ENCODE assay signal across 8 cellular contexts in genomic region chr6:152983637-152984386, GRCh38. TPM values are rescaled to one million over a fixed set of nuclear protein-coding genes. Genes with fewer than 3 reads are reported as not detected.
DNase-seq lines count a peak whose midpoint lies in the region; ATAC-seq and TF ChIP-seq lines count a peak whose summit lies in the region.

No MANE protein-coding gene starts in this region.

- no peaks in the 10 kb centered on the region; the same call in 1 of the 2 replicates for H4K20me1 ChIP-seq in GM23248 (ENCODE audit: insufficient read depth)

- H3K27me3 ChIP-seq in GM23248 (replicated peaks; ENCODE audit: insufficient read depth): no peaks in the 10 kb centered on the region
- H3K27me3 ChIP-seq in heart right ventricle: no peaks in the 10 kb centered on the region
- H3K27me3 ChIP-seq in upper lobe of left lung: no peaks in the 10 kb centered on the region

- WGBS in GM23248 (ENCODE audit: low coverage in 1 of 2, low lambda C conversion rate in 2 of 2, missing lambda C conversion rate in 2 of 2), 2 experiments: 0 to 2% methylated on average over 36 of the region's 36 CpGs
- WGBS in adipose tissue, 3 donors: 0 to 1% (median 1%) methylated on average over 33 to 36 of the region's 36 CpGs
- 0% methylated on average over 36 of the region's 36 CpGs for WGBS in heart right ventricle, 2 donors
- 0% methylated on average over 19 to 36 of the region's 36 CpGs for WGBS in upper lobe of left lung, 2 donors

- H3K9me3 ChIP-seq in GM23248 (ENCODE audit: low read depth) (no peaks in the 10 kb centered on the region), heart right ventricle (no peaks in the 10 kb centered on the region), upper lobe of left lung (no peaks in the 10 kb centered on the region)

- H3K4me1 ChIP-seq in GM23248 (ENCODE audit: insufficient read depth) (peaks cover 26% of the 10 kb centered on the region), heart right ventricle (peaks cover 15 to 48% (median 27%) of the 10 kb centered on the region in 9 donors), upper lobe of left lung (peaks cover 16 to 24% (median 22%) of the 10 kb centered on the region in 4 donors)

- H3K9me2 ChIP-seq in GM23248 (ENCODE audit: insufficient read depth): no peaks in the 10 kb centered on the region

- in situ Hi-C loops in GM23248 (cut with MboI): no loop called here

- no peak for TF ChIP-seq CTCF in heart right ventricle (IDR thresholded peaks at IDR 0.05)
- TF ChIP-seq CTCF in upper lobe of left lung (IDR thresholded peaks at IDR 0.05): no peak

- H3K27ac ChIP-seq in GM23248 (peak overlapping the region; percentile 96), adipose tissue (ENCODE audit: low read depth, low read length) (peak overlapping the region; percentile 81), heart right ventricle (peak overlapping the region; percentile 82 to 97 (median 92)), upper lobe of left lung (peak overlapping the region; percentile 85 to 92 (median 88))

- no peak for TF ChIP-seq EP300 in upper lobe of left lung (IDR thresholded peaks at IDR 0.05)

- DNase-seq in EL (peak; percentile 85), GM23248 (peak; percentile 93), LHCN-M2 (ENCODE audit: low read depth) (peak; percentile 81), T follicular helper cell (ENCODE audit: low read depth) (peak; percentile 86), heart right ventricle (peak; percentile 79 to 97), pons (ENCODE audit: low spot score) (peak; percentile 48), upper lobe of left lung (peak; percentile 92 to 98)

- ATAC-seq in heart right ventricle (peak; percentile 1 to 58 (median 45)), upper lobe of left lung (ENCODE audit: low FRiP score in 2 of 2) (peak; percentile 47 to 80)

- intact Hi-C loops in heart right ventricle (cut with DNase I): loop anchor here in 3 of 10 donors (1.0 to 2.0 kb wide), 2 partner anchors 18 to 19 kb away; partner anchors contain the start of gene MTRF1L (in 3 of the 3)

- peaks cover 18% of the 10 kb centered on the region for H3F3A ChIP-seq in GM23248 (ENCODE audit: insufficient read depth)

- peak overlapping the region; percentile 98 for H3K4me3 ChIP-seq in GM23248
- peak overlapping the region; percentile 48 to 98 (median 70) for H3K4me3 ChIP-seq in heart right ventricle
- H3K4me3 ChIP-seq in upper lobe of left lung: peak overlapping the region; percentile 62 to 88 (median 69)

- peak overlapping the region; percentile 98 for H3K4me2 ChIP-seq in GM23248 (ENCODE audit: unreplicated experiment)

- H3K79me2 ChIP-seq in GM23248 (ENCODE audit: insufficient read depth): peaks cover 72% of the 10 kb centered on the region

- peak overlapping the region; percentile 96 for H3K9ac ChIP-seq in GM23248

- H3K36me3 ChIP-seq in GM23248 (ENCODE audit: low read depth) (no peaks in the 10 kb centered on the region), heart right ventricle (peaks cover 0 to 12% (median 0%) of the 10 kb centered on the region in 9 donors), upper lobe of left lung (peaks cover 0 to 7% (median 0%) of the 10 kb centered on the region in 4 donors)

- peak overlapping the region; percentile 93 for H2AFZ ChIP-seq in GM23248

- TF ChIP-seq POLR2A in upper lobe of left lung (IDR thresholded peaks at IDR 0.05): peak in 3 of 4 donors; percentile 12 to 64 (median 39)

RNA-seq across cellular contexts. Expression of gene FBXO5, which starts 1.0 kb away (rescaled TPM):
- total RNA-seq in GM23248 (2014; rRNA removed; shearing (Covaris generic)): 8.5 and 11.2 TPM in 2 replicates
- polyA plus RNA-seq in GM23248 (2016; fragmentation: Nextera tagmentation; extraction: Ambion mirVana) (15.2 and 15.5 TPM in 2 replicates), adipose tissue (1 to 10 TPM; 1.2 to 6.4 (median 2.7) TPM), heart right ventricle (1 to 10 TPM in 1 of 2 donors, under 1 TPM in 1; 0.80 to 1.2 TPM)
- total RNA-seq in LHCN-M2 (2014; rRNA removed) (46.7 and 53.7 TPM in 2 replicates), heart right ventricle (1 to 10 TPM in 9 of 10 donors, under 1 TPM in 1; 0.87 to 4.2 (median 1.6) TPM), upper lobe of left lung (1 to 10 TPM; 1.7 to 6.0 (median 4.8) TPM)
- polyA plus RNA-seq in LHCN-M2 (2012): 7.6 TPM

RNA-seq across cellular contexts. Expression of gene MTRF1L, which starts 18.7 kb away (rescaled TPM):
- 16.3 and 22.1 TPM in 2 replicates for total RNA-seq in GM23248 (2014; rRNA removed; shearing (Covaris generic))
- polyA plus RNA-seq in GM23248 (2016; fragmentation: Nextera tagmentation; extraction: Ambion mirVana) (21.9 and 22.7 TPM in 2 replicates), adipose tissue (10 to 100 TPM in 2 of 3 donors, 1 to 10 TPM in 1; 4.3 to 15.8 (median 13.5) TPM), heart right ventricle (10 to 100 TPM; 13.5 to 15.7 TPM)
- total RNA-seq in LHCN-M2 (2014; rRNA removed) (21.1 and 24.1 TPM in 2 replicates), heart right ventricle (10 to 100 TPM; 23.3 to 44.4 (median 26.4) TPM), upper lobe of left lung (10 to 100 TPM; 14.7 to 21.7 (median 16.9) TPM)
- polyA plus RNA-seq in LHCN-M2 (2012): 10.3 TPM

Comparison
In these comparisons a context has a peak if more than half of its experiments do, and no peak if none do; other contexts are left out.
1. Peak in every context shown above with its lines: DNase-seq, ATAC-seq, H3K4me3 ChIP-seq and H3K27ac ChIP-seq.